In the genomic region with DNA sequence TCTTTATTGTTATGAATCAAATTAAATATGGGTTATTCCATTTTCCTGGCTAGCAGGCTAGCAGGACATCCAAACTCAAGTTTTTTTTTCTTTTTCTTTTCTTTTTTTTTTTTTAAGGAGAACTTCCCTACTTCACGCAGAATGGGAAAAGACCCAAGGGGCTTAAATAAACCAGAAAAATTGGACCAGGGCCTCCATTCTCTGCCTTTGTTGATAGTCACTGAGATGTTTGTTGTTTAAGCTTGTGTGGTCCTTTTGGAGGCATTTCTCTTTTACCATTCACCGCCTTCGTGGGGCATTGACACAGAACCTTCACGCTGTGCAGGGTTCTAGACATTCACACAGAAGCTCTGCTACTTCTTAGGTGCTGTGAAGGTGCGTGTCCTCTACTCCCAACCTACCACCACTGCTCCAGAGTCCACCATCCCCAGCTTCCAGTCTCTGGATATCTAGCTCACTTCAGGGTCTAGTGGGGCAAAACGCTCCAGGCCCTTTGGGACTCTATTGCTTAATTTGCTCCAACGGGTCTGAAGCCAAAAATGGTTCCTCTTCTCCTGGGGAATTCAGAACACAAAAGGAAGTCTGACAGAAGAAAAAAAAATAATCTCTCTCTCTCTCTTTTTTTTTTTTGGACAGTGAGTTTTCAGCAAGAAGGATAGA, we compare ENCODE assay signal across 15 cellular contexts.
A peak's percentile ranks its signal among the peaks of the same experiment; 100 is the strongest.
DNase-seq lines count a peak whose midpoint lies in the region; ATAC-seq, FAIRE-seq and TF ChIP-seq lines count a peak whose summit lies in the region.
"Had no signal": no experiment of that assay in that cellular context is flagged by ENCODE, and none has a peak within 500 bp of the region (broad histone marks: within the 10 kb centered on the region; RNA-seq: fewer than 3 reads in every experiment).

No MANE protein-coding gene starts in this region.

- DNase-seq in Right ventricle myocardium inferior (ENCODE audit: missing footprints) (no peak), cardiac septum (ENCODE audit: low spot score) (no peak), left ventricle myocardium inferior (no peak), trophoblast cell (no peak), aorta (no peak), GM10248 (ENCODE audit: extremely low spot score) (no peak), frontal cortex (ENCODE audit: low spot score in 2 of 2) (no peak)
- DNase-seq: EL, H9, NCI-H1436 treated with DMSO at 0.1 percent for 48 hours, NCI-H2081, NCI-H524 had no signal

- no peaks in the 10 kb centered on the region for H3K79me2 ChIP-seq in trophoblast cell (ENCODE audit: control insufficient read depth, insufficient read depth, low read length, poor library complexity)

- H3K9me3 ChIP-seq in left ventricle myocardium inferior (replicated peaks) (no peaks in the 10 kb centered on the region), trophoblast cell (ENCODE audit: insufficient read depth, low read depth, low read length) (no peaks in the 10 kb centered on the region), aorta (ENCODE audit: control insufficient read depth, low read length) (no peaks in the 10 kb centered on the region)

- peak overlapping the region; percentile 32 for H2BK12ac ChIP-seq in trophoblast cell (ENCODE audit: low read length)

- no peak overlapping the region for H3K4ac ChIP-seq in trophoblast cell (ENCODE audit: low read depth, low read length)

- H2BK120ac ChIP-seq in trophoblast cell (ENCODE audit: insufficient read depth, low read length, poor library complexity), result peak overlapping the region; percentile 8

- FAIRE-seq in frontal cortex (lab: Jason Lieb, UNC), result no peak
- FAIRE-seq: RCC 7860 had no signal

- H3K9ac ChIP-seq in trophoblast cell (ENCODE audit: low read length), result no peak overlapping the region

- intact Hi-C loops in Right ventricle myocardium inferior (cut with DNase I) (loop anchor here (2.0 to 10.0 kb wide), 3 partner anchors 472 to 864 kb away; no protein-coding TSS in a partner anchor), cardiac septum (cut with DNase I) (loop anchor here (5.0 kb wide), 1 partner anchor 472 kb away; no protein-coding TSS in a partner anchor), left ventricle myocardium inferior (cut with micrococcal nuclease) (no loop called here), aorta (cut with DNase I) (no loop called here)

- H3K27ac ChIP-seq in left ventricle myocardium inferior (replicated peaks) (peak overlapping the region; percentile 69), trophoblast cell (ENCODE audit: low read depth, low read length) (no peak overlapping the region), aorta (ENCODE audit: low read depth in 1 of 2, low read length in 2 of 2) (no peak overlapping the region)
- H3K27ac ChIP-seq: C4-2B had no signal

- H4K12ac ChIP-seq in trophoblast cell (ENCODE audit: low read depth, low read length), result no peak overlapping the region

- ATAC-seq in Right ventricle myocardium inferior (peak; percentile 66), aorta (ENCODE audit: low FRiP score) (peak; percentile 47), esophagus mucosa (no peak)

- H3K79me1 ChIP-seq in trophoblast cell (ENCODE audit: low read length), result no peaks in the 10 kb centered on the region

- no peak overlapping the region for H4K8ac ChIP-seq in trophoblast cell (ENCODE audit: low read depth, low read length)

- WGBS in trophoblast cell (ENCODE audit: extremely low coverage, insufficient coverage, insufficient read length), result no CpG with 5 or more reads among the region's 7 CpGs
- 20 to 30% methylated on average over 7 of the region's 7 CpGs for WGBS in aorta, 2 donors

- no peak overlapping the region for H3K23ac ChIP-seq in trophoblast cell (ENCODE audit: low read length)

- no peak for TF ChIP-seq CTCF in left ventricle myocardium inferior (IDR thresholded peaks at IDR 0.05; ENCODE audit: borderline replicate concordance)
- TF ChIP-seq CTCF in GM10248 (IDR thresholded peaks at IDR 0.05; ENCODE audit: control extremely low read depth, extremely low read depth, low read depth, missing control alignments), result no peak

- no peak overlapping the region for H4K91ac ChIP-seq in trophoblast cell (ENCODE audit: low read depth, low read length)

- no peak overlapping the region for H3K14ac ChIP-seq in trophoblast cell (ENCODE audit: low read length)

- peak overlapping the region; percentile 13 for H2AK5ac ChIP-seq in trophoblast cell (ENCODE audit: low read length)

- H3K4me1 ChIP-seq in left ventricle myocardium inferior, result peaks cover 45% of the 10 kb centered on the region
- H3K4me1 ChIP-seq in trophoblast cell (ENCODE audit: control insufficient read depth in 1 of 2, insufficient read depth in 2 of 2, low read length in 2 of 2), result peaks cover 0 to 4% of the 10 kb centered on the region in 2 experiments
- H3K4me1 ChIP-seq in aorta (ENCODE audit: control insufficient read depth in 1 of 2, insufficient read depth in 2 of 2, low read length in 2 of 2), result no peaks in the 10 kb centered on the region

- H3K36me3 ChIP-seq in left ventricle myocardium inferior, result no peaks in the 10 kb centered on the region
- H3K36me3 ChIP-seq in trophoblast cell (ENCODE audit: control insufficient read depth in 1 of 2, insufficient read depth in 2 of 2, low read length in 2 of 2), result no peaks in the 10 kb centered on the region
- no peaks in the 10 kb centered on the region for H3K36me3 ChIP-seq in aorta (ENCODE audit: control insufficient read depth in 1 of 2, insufficient read depth in 2 of 2, low read length in 1 of 2)

- H3K4me2 ChIP-seq in trophoblast cell (ENCODE audit: low read length), result no peak overlapping the region

- H3K4me3 ChIP-seq in left ventricle myocardium inferior (no peak overlapping the region), trophoblast cell (ENCODE audit: low read depth, low read length) (no peak overlapping the region), aorta (ENCODE audit: low read length in 2 of 2) (no peak overlapping the region)

- H3K27me3 ChIP-seq in left ventricle myocardium inferior (ENCODE audit: low read depth) (no peaks in the 10 kb centered on the region), trophoblast cell (ENCODE audit: insufficient read depth, low read length) (no peaks in the 10 kb centered on the region), aorta (ENCODE audit: control insufficient read depth in 1 of 2, insufficient read depth in 2 of 2, low read length in 1 of 2) (no peaks in the 10 kb centered on the region)

- H2AFZ ChIP-seq in trophoblast cell (ENCODE audit: insufficient read depth, low read length, poor library complexity), result no peak overlapping the region

- H3K18ac ChIP-seq in trophoblast cell (ENCODE audit: low read length), result no peak overlapping the region

- H2BK5ac ChIP-seq in trophoblast cell (ENCODE audit: low read depth, low read length, poor library complexity), result no peak overlapping the region

- POLR2A ChIA-PET in GM10248 (lab: Yijun Ruan, JAX), result no interaction called here

- CTCF ChIA-PET in GM10248 (lab: Yijun Ruan, JAX), result interaction anchor here (0.8 to 2.5 kb wide), 8 partner anchors 8 to 480 kb away, joined by 3 to 16 read pairs (median 6); no protein-coding TSS in a partner anchor

Comparison
In these comparisons a context has a peak if more than half of its experiments do, and no peak if none do; other contexts are left out.
1. intact Hi-C loops: an anchor here in Right ventricle myocardium inferior (2.0 to 10.0 kb wide) and cardiac septum (5.0 kb wide); none called in left ventricle myocardium inferior and aorta.